ENCODE assay signal across 23 cellular contexts in the genomic region with DNA sequence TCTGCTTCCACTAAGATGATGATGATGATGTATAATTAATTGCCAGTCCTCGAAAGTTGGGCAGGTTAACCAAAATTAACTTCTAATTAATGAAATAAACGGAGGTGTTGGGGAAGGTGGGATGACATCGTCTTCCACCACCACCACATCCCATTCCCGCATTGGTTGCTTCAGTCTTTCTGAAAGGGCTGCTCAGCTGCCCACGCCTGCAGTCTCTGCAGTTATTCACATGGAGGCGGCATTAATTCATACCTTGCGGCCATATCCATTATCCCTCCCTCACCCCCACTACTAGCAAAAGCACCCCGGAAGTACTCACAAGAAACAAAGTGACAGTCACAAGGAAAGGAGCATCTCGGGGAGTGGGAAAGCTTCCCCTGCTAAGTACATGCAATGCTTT.
DNase-seq lines count a peak whose midpoint lies in the region; ATAC-seq and TF ChIP-seq lines count a peak whose summit lies in the region.
"Had no signal": no experiment of that assay in that cellular context is flagged by ENCODE, and none has a peak within 500 bp of the region (broad histone marks: within the 10 kb centered on the region; RNA-seq: fewer than 3 reads in every experiment).

No MANE protein-coding gene starts in this region.

- H2AFZ ChIP-seq in neural cell (ENCODE audit: low read depth, low read length): no peak overlapping the region

- H4K20me1 ChIP-seq in neural cell (ENCODE audit: insufficient read depth): no peaks in the 10 kb centered on the region
- H4K20me1 ChIP-seq: BLaER1 had no signal

- no peak overlapping the region for H3K4me3 Mint-ChIP-seq in activated CD8-positive, alpha-beta T cell treated with anti-CD3 and anti-CD28 coated beads for 36 hours
- H3K4me3 Mint-ChIP-seq: CD14-positive monocyte; CD4-positive, alpha-beta memory T cell; CD4-positive, CD25-positive, alpha-beta regulatory T cell; CD8-positive, alpha-beta memory T cell had no signal

- H3K27me3 ChIP-seq in neural cell (ENCODE audit: insufficient read depth, low read depth, low read length): no peaks in the 10 kb centered on the region
- peaks cover 0 to 1% (median 0%) of the 10 kb centered on the region in 3 donors for H3K27me3 ChIP-seq in psoas muscle (ENCODE audit: insufficient read depth in 3 of 3, low read length in 2 of 3)
- H3K27me3 ChIP-seq in skeletal muscle tissue (ENCODE audit: control insufficient read depth in 3 of 3, insufficient read depth in 3 of 3, low read length in 3 of 3): no peaks in the 10 kb centered on the region
- H3K27me3 ChIP-seq: BE2C, BLaER1 had no signal

- H3K4me1 Mint-ChIP-seq in activated CD8-positive, alpha-beta T cell treated with anti-CD3 and anti-CD28 coated beads for 36 hours (ENCODE audit: low read depth): no peaks in the 10 kb centered on the region
- H3K4me1 Mint-ChIP-seq: CD14-positive monocyte; CD4-positive, alpha-beta memory T cell; CD4-positive, CD25-positive, alpha-beta regulatory T cell; CD8-positive, alpha-beta memory T cell had no signal

- H3K79me2 ChIP-seq in neural cell (replicated peaks; ENCODE audit: insufficient read depth, low read length): no peaks in the 10 kb centered on the region

- 90 to 91% (median 91%) methylated on average over 9 of the region's 9 CpGs for WGBS in psoas muscle, 3 donors

- H3K27ac Mint-ChIP-seq in activated CD8-positive, alpha-beta T cell treated with anti-CD3 and anti-CD28 coated beads for 36 hours: no peak overlapping the region
- H3K27ac Mint-ChIP-seq: CD14-positive monocyte; CD4-positive, alpha-beta memory T cell; CD8-positive, alpha-beta memory T cell had no signal

- no peak overlapping the region for H3K4me2 ChIP-seq in neural cell (ENCODE audit: low read length)
- H3K4me2 ChIP-seq: BLaER1 had no signal

- H3F3A ChIP-seq in neural cell (ENCODE audit: insufficient read depth, low read length, poor library complexity, severe bottlenecking): no peaks in the 10 kb centered on the region

- POLR2A ChIA-PET in activated CD8-positive, alpha-beta T cell treated with anti-CD3 and anti-CD28 coated beads for 36 hours (lab: Charles Lee): no interaction called here

- H3K9me2 ChIP-seq in neural cell (ENCODE audit: insufficient read depth, low read length): no peaks in the 10 kb centered on the region

- CTCF ChIA-PET in activated CD8-positive, alpha-beta T cell treated with anti-CD3 and anti-CD28 coated beads for 36 hours (lab: Charles Lee): no interaction called here

- H3K4me1 ChIP-seq in psoas muscle (peaks cover 33% of the 10 kb centered on the region), skeletal muscle tissue (ENCODE audit: control insufficient read depth in 3 of 3, insufficient read depth in 3 of 3, low read length in 3 of 3) (peaks cover 17 to 49% (median 47%) of the 10 kb centered on the region in 3 donors)
- H3K4me1 ChIP-seq: BE2C, BLaER1 had no signal

- no peak for DNase-seq in psoas muscle
- no peak for DNase-seq in NCI-H187 (lab: John Stamatoyannopoulos, UW)
- no peak for DNase-seq in activated CD8-positive, alpha-beta T cell treated with anti-CD3 and anti-CD28 coated beads for 36 hours
- DNase-seq: 8988T; ACHN; BE2C; CD4-positive, alpha-beta memory T cell; CD4-positive, CD25-positive, alpha-beta regulatory T cell; CD8-positive, alpha-beta memory T cell; COR-L47; DMS 273 treated with DMSO at 0.1 percent for 48 hours; DMS153; DMS53; DMS79; DND-41; EL; GDM1 had no signal

- H3K9ac ChIP-seq in neural cell (ENCODE audit: low read length) (no peak overlapping the region), skeletal muscle tissue (ENCODE audit: low read depth in 1 of 3, low read length in 3 of 3) (no peak overlapping the region)
- H3K9ac ChIP-seq: BLaER1 had no signal

- H3K27ac ChIP-seq in neural cell (ENCODE audit: low read length) (peak overlapping the region; percentile 41), psoas muscle (peak overlapping the region; percentile 88), skeletal muscle tissue (ENCODE audit: low read depth, low read length) (peak overlapping the region; percentile 78)
- H3K27ac ChIP-seq: BLaER1 had no signal

- H3K36me3 ChIP-seq in neural cell (ENCODE audit: insufficient read depth, low read length): no peaks in the 10 kb centered on the region
- H3K36me3 ChIP-seq in psoas muscle (ENCODE audit: insufficient read depth in 1 of 2, low read depth in 1 of 2): no peaks in the 10 kb centered on the region
- H3K36me3 ChIP-seq in skeletal muscle tissue (ENCODE audit: control insufficient read depth in 3 of 3, insufficient read depth in 3 of 3, low read length in 3 of 3): no peaks in the 10 kb centered on the region
- H3K36me3 ChIP-seq: BE2C, BLaER1 had no signal

- no peak for TF ChIP-seq RAD21 in neural cell (conservative IDR thresholded peaks at IDR 0.05)

- H3K9me3 ChIP-seq in neural cell (ENCODE audit: low read length): no peaks in the 10 kb centered on the region
- no peaks in the 10 kb centered on the region for H3K9me3 ChIP-seq in psoas muscle
- no peaks in the 10 kb centered on the region for H3K9me3 ChIP-seq in skeletal muscle tissue (ENCODE audit: control insufficient read depth in 3 of 3, low read length in 3 of 3)
- H3K9me3 ChIP-seq: BE2C, BLaER1 had no signal

- peaks cover 2% of the 10 kb centered on the region for H3K9me3 Mint-ChIP-seq in activated CD8-positive, alpha-beta T cell treated with anti-CD3 and anti-CD28 coated beads for 36 hours

- intact Hi-C loops in psoas muscle (cut with DNase I): no loop called here
- intact Hi-C loops in activated CD8-positive, alpha-beta T cell treated with anti-CD3 and anti-CD28 coated beads for 36 hours (cut with micrococcal nuclease): no loop called here

- no peak for TF ChIP-seq EP300 in neural cell (conservative IDR thresholded peaks at IDR 0.05; ENCODE audit: poor library complexity, severe bottlenecking)

- TF ChIP-seq CTCF in neural cell (IDR thresholded peaks at IDR 0.05; ENCODE audit: poor library complexity, severe bottlenecking) (no peak), psoas muscle (IDR thresholded peaks at IDR 0.05) (no peak)
- TF ChIP-seq CTCF in activated CD8-positive, alpha-beta T cell treated with anti-CD3 and anti-CD28 coated beads for 36 hours (IDR thresholded peaks at IDR 0.05): no peak

- ATAC-seq in psoas muscle: no peak
- ATAC-seq in GM18520 (IDR thresholded peaks at IDR 0.05; ENCODE audit: unreplicated experiment): no peak
- ATAC-seq in activated CD8-positive, alpha-beta T cell treated with anti-CD3 and anti-CD28 coated beads for 36 hours: no peak
- ATAC-seq: GM12878 had no signal

- no peaks in the 10 kb centered on the region for H3K27me3 Mint-ChIP-seq in activated CD8-positive, alpha-beta T cell treated with anti-CD3 and anti-CD28 coated beads for 36 hours
- H3K27me3 Mint-ChIP-seq: CD4-positive, alpha-beta memory T cell; CD4-positive, CD25-positive, alpha-beta regulatory T cell; CD8-positive, alpha-beta memory T cell had no signal

- no peaks in the 10 kb centered on the region for H3K36me3 Mint-ChIP-seq in activated CD8-positive, alpha-beta T cell treated with anti-CD3 and anti-CD28 coated beads for 36 hours (ENCODE audit: low read depth)
- H3K36me3 Mint-ChIP-seq: CD14-positive monocyte; CD4-positive, alpha-beta memory T cell; CD8-positive, alpha-beta memory T cell had no signal

- H3K4me3 ChIP-seq in neural cell (ENCODE audit: low read length): no peak overlapping the region
- no peak overlapping the region for H3K4me3 ChIP-seq in psoas muscle
- no peak overlapping the region for H3K4me3 ChIP-seq in skeletal muscle tissue (ENCODE audit: low read length in 3 of 3)
- H3K4me3 ChIP-seq: BLaER1, GM12878 had no signal

TF ChIP-seq in neural cell, 6 proteins besides CTCF, POLR2A, EP300 and RAD21:
- TF ChIP-seq, protein P1, sequence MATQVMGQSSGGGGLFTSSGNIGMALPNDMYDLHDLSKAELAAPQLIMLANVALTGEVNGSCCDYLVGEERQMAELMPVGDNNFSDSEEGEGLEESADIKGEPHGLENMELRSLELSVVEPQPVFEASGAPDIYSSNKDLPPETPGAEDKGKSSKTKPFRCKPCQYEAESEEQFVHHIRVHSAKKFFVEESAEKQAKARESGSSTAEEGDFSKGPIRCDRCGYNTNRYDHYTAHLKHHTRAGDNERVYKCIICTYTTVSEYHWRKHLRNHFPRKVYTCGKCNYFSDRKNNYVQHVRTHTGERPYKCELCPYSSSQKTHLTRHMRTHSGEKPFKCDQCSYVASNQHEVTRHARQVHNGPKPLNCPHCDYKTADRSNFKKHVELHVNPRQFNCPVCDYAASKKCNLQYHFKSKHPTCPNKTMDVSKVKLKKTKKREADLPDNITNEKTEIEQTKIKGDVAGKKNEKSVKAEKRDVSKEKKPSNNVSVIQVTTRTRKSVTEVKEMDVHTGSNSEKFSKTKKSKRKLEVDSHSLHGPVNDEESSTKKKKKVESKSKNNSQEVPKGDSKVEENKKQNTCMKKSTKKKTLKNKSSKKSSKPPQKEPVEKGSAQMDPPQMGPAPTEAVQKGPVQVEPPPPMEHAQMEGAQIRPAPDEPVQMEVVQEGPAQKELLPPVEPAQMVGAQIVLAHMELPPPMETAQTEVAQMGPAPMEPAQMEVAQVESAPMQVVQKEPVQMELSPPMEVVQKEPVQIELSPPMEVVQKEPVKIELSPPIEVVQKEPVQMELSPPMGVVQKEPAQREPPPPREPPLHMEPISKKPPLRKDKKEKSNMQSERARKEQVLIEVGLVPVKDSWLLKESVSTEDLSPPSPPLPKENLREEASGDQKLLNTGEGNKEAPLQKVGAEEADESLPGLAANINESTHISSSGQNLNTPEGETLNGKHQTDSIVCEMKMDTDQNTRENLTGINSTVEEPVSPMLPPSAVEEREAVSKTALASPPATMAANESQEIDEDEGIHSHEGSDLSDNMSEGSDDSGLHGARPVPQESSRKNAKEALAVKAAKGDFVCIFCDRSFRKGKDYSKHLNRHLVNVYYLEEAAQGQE (IDR thresholded peaks at IDR 0.05; ENCODE audit: borderline replicate concordance): no peak
- TF ChIP-seq MXI1 (conservative IDR thresholded peaks at IDR 0.05; ENCODE audit: poor library complexity, severe bottlenecking) (no peak), EZH2 (IDR thresholded peaks at IDR 0.05; ENCODE audit: borderline replicate concordance, insufficient read depth, low read length, poor library complexity, severe bottlenecking) (no peak), SMC3 (conservative IDR thresholded peaks at IDR 0.05; ENCODE audit: poor library complexity) (no peak), TAF1 (IDR thresholded peaks at IDR 0.05; ENCODE audit: low read depth) (no peak), POLR2AphosphoS5 (IDR thresholded peaks at IDR 0.05) (no peak)
TF ChIP-seq in neural cell: peak in this region for 0.
